16 cellular contexts compared by ENCODE assay signal in the genomic region with DNA sequence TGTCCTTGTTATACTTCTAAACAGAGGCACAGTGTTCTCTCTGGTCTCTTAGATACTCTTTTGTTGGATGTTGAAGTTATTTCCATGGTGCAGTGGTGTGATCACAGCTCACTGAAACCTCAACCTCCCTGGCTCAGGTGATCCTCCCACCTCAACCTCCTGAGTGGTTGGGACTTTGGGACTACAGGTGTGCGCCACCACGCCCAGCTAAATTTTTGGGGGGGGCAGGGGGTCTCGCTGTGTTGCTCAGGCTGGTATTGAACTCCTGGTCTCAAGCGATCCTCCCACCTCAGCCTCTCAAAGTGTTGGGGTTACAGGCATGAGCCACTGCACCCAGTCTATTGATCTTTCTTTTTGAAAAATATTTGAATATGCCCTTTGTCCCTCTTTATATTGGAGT. TPM values are rescaled to one million over a fixed set of nuclear protein-coding genes. Genes with fewer than 3 reads are reported as not detected.
DNase-seq lines count a peak whose midpoint lies in the region; ATAC-seq and TF ChIP-seq lines count a peak whose summit lies in the region.
"Had no signal": no experiment of that assay in that cellular context is flagged by ENCODE, and none has a peak within 500 bp of the region (broad histone marks: within the 10 kb centered on the region; RNA-seq: fewer than 3 reads in every experiment).

No MANE protein-coding gene starts in this region.

- H3K27ac Mint-ChIP-seq in WTC11 (0 out of 2 replicates have a peak overlapping the region, but pooled peaks have one; percentile 26), neural progenitor cell (peak overlapping the region; percentile 70)
- H3K27ac Mint-ChIP-seq: B cell had no signal

- no peaks in the 10 kb centered on the region for H3K27me3 Mint-ChIP-seq in WTC11 (ENCODE audit: low read depth)
- peaks cover 4% of the 10 kb centered on the region for H3K27me3 Mint-ChIP-seq in neural progenitor cell (ENCODE audit: insufficient read depth, low read depth)
- H3K27me3 Mint-ChIP-seq: B cell; CD4-positive, alpha-beta memory T cell had no signal

- DNase-seq in WTC11 (ENCODE audit: low spot score) (no peak), ecto neural progenitor cell (ENCODE audit: low spot score) (peak; percentile 16), neural progenitor cell (ENCODE audit: low spot score) (no peak), ureter (ENCODE audit: low spot score) (peak; percentile 13), GM19238 (ENCODE audit: insufficient read length, low spot score) (no peak), HEK293T (ENCODE audit: extremely low spot score) (no peak)
- DNase-seq: CD4-positive, alpha-beta memory T cell; COR-L47; DMS153; DMS79 treated with DMSO at 0.1 percent for 48 hours; EL; GM23248; IMR-90 had no signal

- H3K4me3 Mint-ChIP-seq in WTC11 (no peak overlapping the region), neural progenitor cell (no peak overlapping the region)
- H3K4me3 Mint-ChIP-seq: B cell; CD4-positive, alpha-beta memory T cell had no signal

- H3F3A ChIP-seq in neural progenitor cell (ENCODE audit: low read depth), result no peaks in the 10 kb centered on the region

- POLR2A ChIA-PET in WTC11 (lab: Charles Lee), result no interaction called here
- POLR2A ChIA-PET in HEK293T (lab: Yijun Ruan, JAX), result no interaction called here

- H3K79me2 ChIP-seq in neural progenitor cell (ENCODE audit: low read depth), result no peaks in the 10 kb centered on the region

- H3K27ac ChIP-seq in neural progenitor cell, result no peak overlapping the region
- H3K27ac ChIP-seq: C4-2B, GM23248 had no signal

- peaks cover 3% of the 10 kb centered on the region for H3K36me3 ChIP-seq in neural progenitor cell

- CTCF ChIA-PET in WTC11 (lab: Charles Lee), result interaction anchor here (1.1 to 5.1 kb wide), 3 partner anchors 9 to 160 kb away, joined by 3 to 25 read pairs (median 3); a partner anchor contains a TSS
- CTCF ChIA-PET in HEK293T (lab: Yijun Ruan, JAX), result interaction anchor here (1.0 kb wide), 1 partner anchor 45 kb away, joined by 5 read pairs; no protein-coding TSS in a partner anchor

- H3K9me3 ChIP-seq in neural progenitor cell (ENCODE audit: low read depth), result no peaks in the 10 kb centered on the region

- H3K27me3 ChIP-seq in neural progenitor cell, result no peaks in the 10 kb centered on the region

- H3K9me3 Mint-ChIP-seq in WTC11 (no peaks in the 10 kb centered on the region), neural progenitor cell (no peaks in the 10 kb centered on the region)
- H3K9me3 Mint-ChIP-seq: CD4-positive, alpha-beta memory T cell had no signal

- no peak overlapping the region for H3K9ac ChIP-seq in neural progenitor cell
- H3K9ac ChIP-seq: GM23248 had no signal

- H3K4me1 Mint-ChIP-seq in WTC11, result peaks cover 7% of the 10 kb centered on the region
- H3K4me1 Mint-ChIP-seq in neural progenitor cell, result peaks cover 15% of the 10 kb centered on the region
- H3K4me1 Mint-ChIP-seq: B cell had no signal

- TF ChIP-seq CTCF in WTC11 (IDR thresholded peaks at IDR 0.05), result no peak
- TF ChIP-seq CTCF in neural progenitor cell (IDR thresholded peaks at IDR 0.05), result no peak

- H3K4me2 ChIP-seq in neural progenitor cell, result no peak overlapping the region

- no peak overlapping the region for H3K4me3 ChIP-seq in neural progenitor cell
- H3K4me3 ChIP-seq: GM23248 had no signal

- no peak for ATAC-seq in WTC11
- ATAC-seq in GM19463 (IDR thresholded peaks at IDR 0.05; ENCODE audit: unreplicated experiment), result no peak

- no peak overlapping the region for H2AFZ ChIP-seq in neural progenitor cell (replicated peaks)
- H2AFZ ChIP-seq: GM23248 had no signal

- peaks cover 10% of the 10 kb centered on the region for H4K20me1 ChIP-seq in neural progenitor cell (ENCODE audit: low read depth)

- H3K36me3 Mint-ChIP-seq in WTC11, result peaks cover 30% of the 10 kb centered on the region
- peaks cover 22% of the 10 kb centered on the region for H3K36me3 Mint-ChIP-seq in neural progenitor cell

- no peaks in the 10 kb centered on the region for H3K4me1 ChIP-seq in neural progenitor cell

TF ChIP-seq in WTC11, 78 proteins besides CTCF, POLR2A, EP300 and RAD21 (continues in another document):
- TF ChIP-seq ELF4 (CRISPR knock-in tag; IDR thresholded peaks at IDR 0.05; ENCODE audit: low read depth) (no peak), ZNF232 (CRISPR knock-in tag; IDR thresholded peaks at IDR 0.05) (no peak), ZNF423 (CRISPR knock-in tag; IDR thresholded peaks at IDR 0.05) (no peak), ESRRA (CRISPR knock-in tag; IDR thresholded peaks at IDR 0.05; ENCODE audit: borderline replicate concordance) (no peak), ZNF416 (CRISPR knock-in tag; IDR thresholded peaks at IDR 0.05) (no peak)
- TF ChIP-seq, protein P1, sequence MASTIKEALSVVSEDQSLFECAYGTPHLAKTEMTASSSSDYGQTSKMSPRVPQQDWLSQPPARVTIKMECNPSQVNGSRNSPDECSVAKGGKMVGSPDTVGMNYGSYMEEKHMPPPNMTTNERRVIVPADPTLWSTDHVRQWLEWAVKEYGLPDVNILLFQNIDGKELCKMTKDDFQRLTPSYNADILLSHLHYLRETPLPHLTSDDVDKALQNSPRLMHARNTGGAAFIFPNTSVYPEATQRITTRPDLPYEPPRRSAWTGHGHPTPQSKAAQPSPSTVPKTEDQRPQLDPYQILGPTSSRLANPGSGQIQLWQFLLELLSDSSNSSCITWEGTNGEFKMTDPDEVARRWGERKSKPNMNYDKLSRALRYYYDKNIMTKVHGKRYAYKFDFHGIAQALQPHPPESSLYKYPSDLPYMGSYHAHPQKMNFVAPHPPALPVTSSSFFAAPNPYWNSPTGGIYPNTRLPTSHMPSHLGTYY (CRISPR knock-in tag; IDR thresholded peaks at IDR 0.05), result no peak
- TF ChIP-seq, protein P2, sequence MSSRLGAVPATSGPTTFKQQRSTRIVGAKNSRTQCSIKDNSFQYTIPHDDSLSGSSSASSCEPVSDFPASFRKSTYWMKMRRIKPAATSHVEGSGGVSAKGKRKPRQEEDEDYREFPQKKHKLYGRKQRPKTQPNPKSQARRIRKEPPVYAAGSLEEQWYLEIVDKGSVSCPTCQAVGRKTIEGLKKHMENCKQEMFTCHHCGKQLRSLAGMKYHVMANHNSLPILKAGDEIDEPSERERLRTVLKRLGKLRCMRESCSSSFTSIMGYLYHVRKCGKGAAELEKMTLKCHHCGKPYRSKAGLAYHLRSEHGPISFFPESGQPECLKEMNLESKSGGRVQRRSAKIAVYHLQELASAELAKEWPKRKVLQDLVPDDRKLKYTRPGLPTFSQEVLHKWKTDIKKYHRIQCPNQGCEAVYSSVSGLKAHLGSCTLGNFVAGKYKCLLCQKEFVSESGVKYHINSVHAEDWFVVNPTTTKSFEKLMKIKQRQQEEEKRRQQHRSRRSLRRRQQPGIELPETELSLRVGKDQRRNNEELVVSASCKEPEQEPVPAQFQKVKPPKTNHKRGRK (CRISPR knock-in tag; IDR thresholded peaks at IDR 0.05; ENCODE audit: borderline replicate concordance), result no peak

TF ChIP-seq in HEK293T, 16 proteins besides CTCF, POLR2A, EP300 and RAD21:
- TF ChIP-seq TARDBP (IDR thresholded peaks at IDR 0.05) (no peak), CTBP1 (IDR thresholded peaks at IDR 0.05; ENCODE audit: borderline replicate concordance) (no peak), FOXA1 (IDR thresholded peaks at IDR 0.05) (no peak), SP1 (IDR thresholded peaks at IDR 0.05) (no peak), SUZ12 (IDR thresholded peaks at IDR 0.05) (no peak), NFRKB (IDR thresholded peaks at IDR 0.05) (no peak), LEF1 (IDR thresholded peaks at IDR 0.05; ENCODE audit: borderline replicate concordance) (no peak), ARNT (IDR thresholded peaks at IDR 0.05) (no peak), FOXK2 (IDR thresholded peaks at IDR 0.05) (no peak), HDGF (IDR thresholded peaks at IDR 0.05; ENCODE audit: borderline replicate concordance) (no peak), ELF4 (IDR thresholded peaks at IDR 0.05) (no peak), ZNF384 (IDR thresholded peaks at IDR 0.05) (no peak)
- TF ChIP-seq, protein P3, sequence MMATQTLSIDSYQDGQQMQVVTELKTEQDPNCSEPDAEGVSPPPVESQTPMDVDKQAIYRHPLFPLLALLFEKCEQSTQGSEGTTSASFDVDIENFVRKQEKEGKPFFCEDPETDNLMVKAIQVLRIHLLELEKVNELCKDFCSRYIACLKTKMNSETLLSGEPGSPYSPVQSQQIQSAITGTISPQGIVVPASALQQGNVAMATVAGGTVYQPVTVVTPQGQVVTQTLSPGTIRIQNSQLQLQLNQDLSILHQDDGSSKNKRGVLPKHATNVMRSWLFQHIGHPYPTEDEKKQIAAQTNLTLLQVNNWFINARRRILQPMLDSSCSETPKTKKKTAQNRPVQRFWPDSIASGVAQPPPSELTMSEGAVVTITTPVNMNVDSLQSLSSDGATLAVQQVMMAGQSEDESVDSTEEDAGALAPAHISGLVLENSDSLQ (IDR thresholded peaks at IDR 0.05), result no peak

RNA-seq across cellular contexts. Expression of a gene that starts 14.9 kb away (rescaled TPM):
- total RNA-seq in WTC11 (2021) (56.5 to 62.8 TPM (median 61.7 TPM) in 3 replicates), neural progenitor cell (ENCODE audit: low replicate concordance) (19.4 and 54.0 TPM in 2 replicates), ureter (9.0 TPM)

RNA-seq across cellular contexts. Expression of a gene that starts 28.7 kb away (rescaled TPM):
- total RNA-seq in WTC11 (2021), result 17.4 to 26.3 TPM (median 17.5 TPM) in 3 replicates
- total RNA-seq in neural progenitor cell (ENCODE audit: low replicate concordance), result 0.22 and 3.9 TPM in 2 replicates
- 11.0 TPM for total RNA-seq in ureter

Comparison
In these comparisons a context has a peak if more than half of its experiments do, and no peak if none do; other contexts are left out.
1. DNase-seq: peak in ecto neural progenitor cell (single experiment) and ureter (single experiment); none in WTC11 (single experiment), neural progenitor cell (single experiment), GM19238 (single experiment) and HEK293T (single experiment).